In genomic region chr7:13989138-13989943, GRCh38 we compare ENCODE assay signal across 1 cellular context.
A peak's percentile ranks its signal among the peaks of the same experiment; 100 is the strongest.
TF ChIP-seq lines count a peak whose summit lies in the region.

TSS of gene ETV1 (minus strand) at chr7:13989666. CDS start at chr7:13989052, 614 bp downstream.

TF ChIP-seq in WTC11, 78 proteins besides CTCF, POLR2A, EP300 and RAD21 (continued from another document):
- TF ChIP-seq, protein P1, sequence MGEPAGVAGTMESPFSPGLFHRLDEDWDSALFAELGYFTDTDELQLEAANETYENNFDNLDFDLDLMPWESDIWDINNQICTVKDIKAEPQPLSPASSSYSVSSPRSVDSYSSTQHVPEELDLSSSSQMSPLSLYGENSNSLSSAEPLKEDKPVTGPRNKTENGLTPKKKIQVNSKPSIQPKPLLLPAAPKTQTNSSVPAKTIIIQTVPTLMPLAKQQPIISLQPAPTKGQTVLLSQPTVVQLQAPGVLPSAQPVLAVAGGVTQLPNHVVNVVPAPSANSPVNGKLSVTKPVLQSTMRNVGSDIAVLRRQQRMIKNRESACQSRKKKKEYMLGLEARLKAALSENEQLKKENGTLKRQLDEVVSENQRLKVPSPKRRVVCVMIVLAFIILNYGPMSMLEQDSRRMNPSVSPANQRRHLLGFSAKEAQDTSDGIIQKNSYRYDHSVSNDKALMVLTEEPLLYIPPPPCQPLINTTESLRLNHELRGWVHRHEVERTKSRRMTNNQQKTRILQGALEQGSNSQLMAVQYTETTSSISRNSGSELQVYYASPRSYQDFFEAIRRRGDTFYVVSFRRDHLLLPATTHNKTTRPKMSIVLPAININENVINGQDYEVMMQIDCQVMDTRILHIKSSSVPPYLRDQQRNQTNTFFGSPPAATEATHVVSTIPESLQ (CRISPR knock-in tag; IDR thresholded peaks at IDR 0.05) = no peak
- TF ChIP-seq, protein P2, sequence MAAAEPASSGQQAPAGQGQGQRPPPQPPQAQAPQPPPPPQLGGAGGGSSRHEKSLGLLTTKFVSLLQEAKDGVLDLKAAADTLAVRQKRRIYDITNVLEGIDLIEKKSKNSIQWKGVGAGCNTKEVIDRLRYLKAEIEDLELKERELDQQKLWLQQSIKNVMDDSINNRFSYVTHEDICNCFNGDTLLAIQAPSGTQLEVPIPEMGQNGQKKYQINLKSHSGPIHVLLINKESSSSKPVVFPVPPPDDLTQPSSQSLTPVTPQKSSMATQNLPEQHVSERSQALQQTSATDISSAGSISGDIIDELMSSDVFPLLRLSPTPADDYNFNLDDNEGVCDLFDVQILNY (CRISPR knock-in tag; IDR thresholded peaks at IDR 0.05) = peak; percentile 54; the same call in 1 of the 2 replicates
